In genomic region chr3:194930439-194931204, GRCh38 we compare ENCODE assay signal across 9 cellular contexts.
DNase-seq lines count a peak whose midpoint lies in the region; ATAC-seq, FAIRE-seq and TF ChIP-seq lines count a peak whose summit lies in the region.
"Had no signal": no experiment of that assay in that cellular context is flagged by ENCODE, and none has a peak within 500 bp of the region (broad histone marks: within the 10 kb centered on the region; RNA-seq: fewer than 3 reads in every experiment).

No MANE protein-coding gene starts in this region.

- 48 to 61% (median 55%) methylated on average over 9 of the region's 9 CpGs for WGBS in stomach, 5 donors

- H3K36me3 ChIP-seq in stomach, result no peaks in the 10 kb centered on the region

- no peak for TF ChIP-seq POLR2A in stomach (IDR thresholded peaks at IDR 0.05)

- H3K4me3 Mint-ChIP-seq in brain, result no peak overlapping the region
- no peak overlapping the region for H3K4me3 Mint-ChIP-seq in effector memory CD8-positive, alpha-beta T cell
- H3K4me3 Mint-ChIP-seq: activated naive CD4-positive, alpha-beta T cell treated with anti-CD3 and anti-CD28 coated beads for 36 hours had no signal

- peak; percentile 46 for FAIRE-seq in HTR-8/SVneo (lab: Jason Lieb, UNC)

- intact Hi-C loops in stomach (cut with DNase I; ENCODE audit: low total_unique reads), result no loop called here

- TF ChIP-seq CTCF in brain (conservative IDR thresholded peaks at IDR 0.05) (no peak), stomach (IDR thresholded peaks at IDR 0.05) (no peak)

- peaks cover 0 to 9% (median 0%) of the 10 kb centered on the region in 4 donors for H3K9me3 ChIP-seq in stomach

- peaks cover 16% of the 10 kb centered on the region for H3K27me3 Mint-ChIP-seq in brain
- H3K27me3 Mint-ChIP-seq in effector memory CD8-positive, alpha-beta T cell, result peaks cover 36 to 70% of the 10 kb centered on the region in 2 donors

- peak overlapping the region in 4 of 5 donors; percentile 31 to 72 (median 60) for H3K27ac ChIP-seq in stomach

- H3K4me1 ChIP-seq in stomach, result peaks cover 0 to 30% (median 22%) of the 10 kb centered on the region in 4 donors

- DNase-seq in HTR-8/SVneo (ENCODE audit: insufficient read length, low spot score), result peak; percentile 78
- peak; percentile 83 for DNase-seq in iris pigment epithelial cell (ENCODE audit: low read depth)
- no peak for DNase-seq in stomach
- DNase-seq in effector memory CD8-positive, alpha-beta T cell, result no peak
- DNase-seq in NCI-H2029 treated with DMSO at 0.1 percent for 48 hours (lab: John Stamatoyannopoulos, UW), result no peak
- no peak for DNase-seq in NCI-H526 treated with DMSO at 0.1 percent for 48 hours (lab: John Stamatoyannopoulos, UW)
- DNase-seq: activated naive CD4-positive, alpha-beta T cell treated with anti-CD3 and anti-CD28 coated beads for 36 hours had no signal

- H3K27ac Mint-ChIP-seq in brain, result peak overlapping the region in 4 of 5 experiments; percentile 57 to 92 (median 82)
- no peak overlapping the region for H3K27ac Mint-ChIP-seq in effector memory CD8-positive, alpha-beta T cell
- H3K27ac Mint-ChIP-seq: activated naive CD4-positive, alpha-beta T cell treated with anti-CD3 and anti-CD28 coated beads for 36 hours had no signal

- peaks cover 21% of the 10 kb centered on the region for H3K4me1 Mint-ChIP-seq in brain
- H3K4me1 Mint-ChIP-seq in effector memory CD8-positive, alpha-beta T cell (ENCODE audit: low read depth in 2 of 2), result peaks cover 0 to 2% of the 10 kb centered on the region in 2 donors

- H3K27me3 ChIP-seq in stomach, result no peaks in the 10 kb centered on the region

- no peaks in the 10 kb centered on the region for H3K36me3 Mint-ChIP-seq in brain
- peaks cover 3% of the 10 kb centered on the region for H3K36me3 Mint-ChIP-seq in effector memory CD8-positive, alpha-beta T cell (ENCODE audit: insufficient read depth)

- no peak overlapping the region for H3K4me3 ChIP-seq in stomach

- H3K9me3 Mint-ChIP-seq in brain, result peaks cover 0 to 10% (median 4%) of the 10 kb centered on the region in 5 experiments
- H3K9me3 Mint-ChIP-seq in effector memory CD8-positive, alpha-beta T cell, result no peaks in the 10 kb centered on the region
- H3K9me3 Mint-ChIP-seq: activated naive CD4-positive, alpha-beta T cell treated with anti-CD3 and anti-CD28 coated beads for 36 hours had no signal

- peak; percentile 23 for TF ChIP-seq EP300 in stomach (IDR thresholded peaks at IDR 0.05)

- no peak for ATAC-seq in effector memory CD8-positive, alpha-beta T cell (replicated peaks)
- no peak for ATAC-seq in GM18520 (IDR thresholded peaks at IDR 0.05; ENCODE audit: unreplicated experiment)

Comparison
In these comparisons a context has a peak if more than half of its experiments do, and no peak if none do; other contexts are left out.
1. DNase-seq: peak in HTR-8/SVneo (single experiment) and iris pigment epithelial cell (single experiment); none in stomach (single experiment), effector memory CD8-positive, alpha-beta T cell (0 of 3), NCI-H2029 treated with DMSO at 0.1 percent for 48 hours (single experiment) and NCI-H526 treated with DMSO at 0.1 percent for 48 hours (single experiment).
2. H3K27ac Mint-ChIP-seq: peak in brain (4 of 5); none in effector memory CD8-positive, alpha-beta T cell (0 of 2).